In the genomic region with DNA sequence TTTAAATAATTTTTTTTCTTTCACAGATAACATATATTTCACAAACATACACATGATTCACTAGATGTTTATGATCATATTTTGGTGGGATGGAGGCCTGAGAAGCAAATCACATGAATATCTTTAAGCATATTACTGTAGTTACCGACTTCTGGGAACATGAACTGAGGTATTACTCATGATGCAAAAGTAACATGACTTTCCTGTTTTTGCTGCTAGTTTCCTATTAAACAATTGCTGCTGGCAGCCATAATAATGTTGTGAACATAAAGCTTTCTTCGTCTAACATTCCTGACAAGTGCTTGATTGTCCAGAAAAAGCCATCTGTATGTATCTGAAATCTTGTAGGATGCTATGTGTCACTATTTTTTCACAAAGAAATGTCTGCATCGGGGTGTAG, we compare ENCODE assay signal across 26 cellular contexts.
"Had no signal": no experiment of that assay in that cellular context is flagged by ENCODE, and none has a peak within 500 bp of the region (broad histone marks: within the 10 kb centered on the region; RNA-seq: fewer than 3 reads in every experiment).

No MANE protein-coding gene starts in this region.

- H3K36me3 ChIP-seq: breast epithelium, left ventricle myocardium inferior, pancreas, prostate gland, right atrium auricular region, thyroid gland, upper lobe of right lung had no signal

- ATAC-seq: activated CD4-positive, alpha-beta T cell treated with anti-CD3 and anti-CD28 coated beads for 36 hours; activated CD8-positive, alpha-beta memory T cell treated with anti-CD3 and anti-CD28 coated beads, Interleukin-2, amount 10 ng/mL, durations not matched to agents 7 days and 5 days; activated CD8-positive, alpha-beta T cell treated with anti-CD3 and anti-CD28 coated beads, Interleukin-2, amount 10 ng/mL, durations not matched to agents 7 days and 5 days; activated naive CD4-positive, alpha-beta T cell treated with anti-CD3 and anti-CD28 coated beads, Interleukin-2, amount 50 U/mL, for 72 hours; activated T-cell treated with anti-CD3 and anti-CD28 coated beads, Interleukin-2, amount 50 U/mL, for 72 hours; foreskin keratinocyte; pancreas; stimulated activated memory B cell treated with anti-CD40 and anti-IgM and Interleukin-4, amounts not matched to agents 10 μg/mL and 1 μg/mL and 100 μg/mL, for 72 hours; stimulated activated naive CD8-positive, alpha-beta T cell treated with anti-CD3 and anti-CD28 coated beads, Interleukin-15, amount 100 ng/mL, for 72 hours; upper lobe of right lung had no signal

- H3K4me2 ChIP-seq: smooth muscle cell had no signal

- DNase-seq: activated CD4-positive, alpha-beta T cell treated with anti-CD3 and anti-CD28 coated beads for 36 hours; activated CD4-positive, CD25-positive, alpha-beta regulatory T cell; activated CD8-positive, alpha-beta memory T cell treated with anti-CD3 and anti-CD28 coated beads, Interleukin-2, amount 10 ng/mL, durations not matched to agents 7 days and 5 days; activated CD8-positive, alpha-beta T cell treated with anti-CD3 and anti-CD28 coated beads, Interleukin-2, amount 10 ng/mL, durations not matched to agents 7 days and 5 days; activated naive CD4-positive, alpha-beta T cell; activated T-cell treated with anti-CD3 and anti-CD28 coated beads for 4 hours; activated T-cell treated with anti-CD3 and anti-CD28 coated beads, Interleukin-2, amount 50 U/mL, for 72 hours; effector CD8-positive, alpha-beta T cell; foreskin keratinocyte; left ventricle myocardium inferior; nucleus accumbens; pancreas; stimulated activated CD4-positive, alpha-beta T cell treated with anti-CD3 and anti-CD28 coated beads, Interleukin-1b, Interleukin-23, amount 100 ng/mL, for 48 hours; stimulated activated CD4-positive, alpha-beta T cell treated with anti-CD3 and anti-CD28 coated beads, Interleukin-4, amount 100 ng/mL, for 4 hours; stimulated activated CD8-positive, alpha-beta memory T cell treated with anti-CD3 and anti-CD28 coated beads, Interleukin-4, amount 100 ng/mL, for 48 hours; stimulated activated naive CD8-positive, alpha-beta T cell treated with anti-CD3 and anti-CD28 coated beads, Interleukin-15, amount 100 ng/mL, for 72 hours; thyroid gland; upper lobe of right lung had no signal

- H3K4me3 ChIP-seq: breast epithelium, left ventricle myocardium inferior, lung, pancreas, prostate gland, right atrium auricular region, smooth muscle cell, thyroid gland, upper lobe of right lung had no signal

- FAIRE-seq: islet of Langerhans, pancreas had no signal

- H3K9me3 ChIP-seq: left ventricle myocardium inferior, pancreas, prostate gland, right atrium auricular region, thyroid gland, upper lobe of right lung had no signal

- H3K4me1 ChIP-seq: breast epithelium, foreskin keratinocyte, left ventricle myocardium inferior, pancreas, prostate gland, right atrium auricular region, upper lobe of right lung had no signal

- H3K27ac ChIP-seq: breast epithelium, foreskin keratinocyte, left ventricle myocardium inferior, pancreas, prostate gland, right atrium auricular region, thyroid gland, upper lobe of right lung had no signal

- H3K27me3 ChIP-seq: breast epithelium, pancreas, right atrium auricular region, thyroid gland, upper lobe of right lung had no signal
